In the genomic region with DNA sequence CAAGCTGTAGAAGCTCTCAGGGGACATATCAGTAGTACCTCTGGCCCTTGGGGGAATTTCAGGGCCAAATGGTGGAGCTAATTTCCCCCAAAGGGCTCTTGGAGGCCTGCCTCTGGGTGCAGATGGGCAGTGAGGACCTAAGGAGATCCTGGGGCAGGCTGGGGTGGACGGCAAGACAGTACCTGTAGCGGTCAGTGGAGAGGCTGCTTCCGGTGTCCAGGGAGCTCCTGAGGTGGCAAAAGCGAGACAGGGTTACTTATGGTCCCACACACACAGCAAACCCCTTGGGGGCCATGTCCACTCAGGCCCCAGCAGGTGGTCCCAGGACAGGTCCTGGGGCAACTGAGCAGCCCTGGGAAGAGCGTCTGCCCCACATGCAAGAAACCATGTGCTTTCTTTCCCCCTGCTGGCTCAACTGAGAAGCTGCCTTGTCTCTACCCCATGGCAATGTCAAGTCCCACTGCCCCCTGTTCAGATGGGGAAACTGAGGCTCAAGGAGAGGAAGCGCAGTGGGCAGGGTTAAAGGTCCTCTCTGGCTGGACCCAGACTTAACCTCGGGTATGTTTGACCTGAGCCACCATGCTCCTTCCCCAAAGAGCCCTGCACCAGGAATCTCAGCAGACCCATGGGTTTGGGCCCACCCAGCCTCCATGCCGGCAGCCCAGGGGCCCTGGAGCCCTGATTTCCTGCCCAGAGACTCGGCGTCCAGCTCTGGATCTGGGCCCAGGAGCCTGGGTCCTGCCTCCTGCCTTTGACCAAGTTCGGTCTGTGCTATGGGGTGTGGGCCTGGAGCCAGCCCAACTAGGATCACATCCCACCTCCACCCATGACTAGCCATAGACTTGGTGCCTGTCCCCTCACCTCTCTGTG, we compare ENCODE assay signal across 2 cellular contexts.
TF ChIP-seq lines count a peak whose summit lies in the region.

No MANE protein-coding gene starts in this region.

TF ChIP-seq in K562, 482 proteins besides CTCF, POLR2A, EP300 and RAD21:
- TF ChIP-seq, protein P1, sequence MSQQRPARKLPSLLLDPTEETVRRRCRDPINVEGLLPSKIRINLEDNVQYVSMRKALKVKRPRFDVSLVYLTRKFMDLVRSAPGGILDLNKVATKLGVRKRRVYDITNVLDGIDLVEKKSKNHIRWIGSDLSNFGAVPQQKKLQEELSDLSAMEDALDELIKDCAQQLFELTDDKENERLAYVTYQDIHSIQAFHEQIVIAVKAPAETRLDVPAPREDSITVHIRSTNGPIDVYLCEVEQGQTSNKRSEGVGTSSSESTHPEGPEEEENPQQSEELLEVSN (IDR thresholded peaks at IDR 0.05; ENCODE audit: borderline replicate concordance in 1 of 2, extremely low read depth in 1 of 2, insufficient read depth in 1 of 2, insufficient read length in 1 of 2, low read depth in 1 of 2, low read length in 1 of 2, poor library complexity in 1 of 2, severe bottlenecking in 1 of 2), result peak in 1 of 2 experiments; percentile 25
- TF ChIP-seq COPS2 (conservative IDR thresholded peaks at IDR 0.05), result no peak
- TF ChIP-seq, protein P2, sequence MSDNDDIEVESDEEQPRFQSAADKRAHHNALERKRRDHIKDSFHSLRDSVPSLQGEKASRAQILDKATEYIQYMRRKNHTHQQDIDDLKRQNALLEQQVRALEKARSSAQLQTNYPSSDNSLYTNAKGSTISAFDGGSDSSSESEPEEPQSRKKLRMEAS (CRISPR knock-in tag; IDR thresholded peaks at IDR 0.05), result peak; percentile 30; the same call in 1 of the 2 replicates
- no peak for TF ChIP-seq RBFOX2 (IDR thresholded peaks at IDR 0.05; ENCODE audit: low read depth, low read length)
- TF ChIP-seq, protein P3, sequence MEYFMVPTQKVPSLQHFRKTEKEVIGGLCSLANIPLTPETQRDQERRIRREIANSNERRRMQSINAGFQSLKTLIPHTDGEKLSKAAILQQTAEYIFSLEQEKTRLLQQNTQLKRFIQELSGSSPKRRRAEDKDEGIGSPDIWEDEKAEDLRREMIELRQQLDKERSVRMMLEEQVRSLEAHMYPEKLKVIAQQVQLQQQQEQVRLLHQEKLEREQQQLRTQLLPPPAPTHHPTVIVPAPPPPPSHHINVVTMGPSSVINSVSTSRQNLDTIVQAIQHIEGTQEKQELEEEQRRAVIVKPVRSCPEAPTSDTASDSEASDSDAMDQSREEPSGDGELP (CRISPR knock-in tag; IDR thresholded peaks at IDR 0.05; ENCODE audit: borderline replicate concordance), result peak; percentile 28; the same call in 1 of the 2 replicates

TF ChIP-seq in GM23338, 12 proteins besides CTCF, POLR2A, EP300 and RAD21:
- no peak for TF ChIP-seq POLR2AphosphoS5 (IDR thresholded peaks at IDR 0.05; ENCODE audit: low read depth)
- no peak for TF ChIP-seq STAT1 (IDR thresholded peaks at IDR 0.05; ENCODE audit: unreplicated experiment)
- no peak for TF ChIP-seq EZH2phosphoT487 (IDR thresholded peaks at IDR 0.05; ENCODE audit: unreplicated experiment)
- TF ChIP-seq, protein P4, sequence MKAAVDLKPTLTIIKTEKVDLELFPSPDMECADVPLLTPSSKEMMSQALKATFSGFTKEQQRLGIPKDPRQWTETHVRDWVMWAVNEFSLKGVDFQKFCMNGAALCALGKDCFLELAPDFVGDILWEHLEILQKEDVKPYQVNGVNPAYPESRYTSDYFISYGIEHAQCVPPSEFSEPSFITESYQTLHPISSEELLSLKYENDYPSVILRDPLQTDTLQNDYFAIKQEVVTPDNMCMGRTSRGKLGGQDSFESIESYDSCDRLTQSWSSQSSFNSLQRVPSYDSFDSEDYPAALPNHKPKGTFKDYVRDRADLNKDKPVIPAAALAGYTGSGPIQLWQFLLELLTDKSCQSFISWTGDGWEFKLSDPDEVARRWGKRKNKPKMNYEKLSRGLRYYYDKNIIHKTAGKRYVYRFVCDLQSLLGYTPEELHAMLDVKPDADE (IDR thresholded peaks at IDR 0.05), result no peak
- TF ChIP-seq ZNF114 (CRISPR knock-in tag; IDR thresholded peaks at IDR 0.05), result no peak
- TF ChIP-seq EZH2 (IDR thresholded peaks at IDR 0.05; ENCODE audit: low read depth, unreplicated experiment), result no peak
- no peak for TF ChIP-seq ZNF331 (CRISPR knock-in tag; IDR thresholded peaks at IDR 0.05; ENCODE audit: low read depth)
- TF ChIP-seq NANOG (IDR thresholded peaks at IDR 0.05; ENCODE audit: borderline replicate concordance), result no peak
- TF ChIP-seq, protein P5, sequence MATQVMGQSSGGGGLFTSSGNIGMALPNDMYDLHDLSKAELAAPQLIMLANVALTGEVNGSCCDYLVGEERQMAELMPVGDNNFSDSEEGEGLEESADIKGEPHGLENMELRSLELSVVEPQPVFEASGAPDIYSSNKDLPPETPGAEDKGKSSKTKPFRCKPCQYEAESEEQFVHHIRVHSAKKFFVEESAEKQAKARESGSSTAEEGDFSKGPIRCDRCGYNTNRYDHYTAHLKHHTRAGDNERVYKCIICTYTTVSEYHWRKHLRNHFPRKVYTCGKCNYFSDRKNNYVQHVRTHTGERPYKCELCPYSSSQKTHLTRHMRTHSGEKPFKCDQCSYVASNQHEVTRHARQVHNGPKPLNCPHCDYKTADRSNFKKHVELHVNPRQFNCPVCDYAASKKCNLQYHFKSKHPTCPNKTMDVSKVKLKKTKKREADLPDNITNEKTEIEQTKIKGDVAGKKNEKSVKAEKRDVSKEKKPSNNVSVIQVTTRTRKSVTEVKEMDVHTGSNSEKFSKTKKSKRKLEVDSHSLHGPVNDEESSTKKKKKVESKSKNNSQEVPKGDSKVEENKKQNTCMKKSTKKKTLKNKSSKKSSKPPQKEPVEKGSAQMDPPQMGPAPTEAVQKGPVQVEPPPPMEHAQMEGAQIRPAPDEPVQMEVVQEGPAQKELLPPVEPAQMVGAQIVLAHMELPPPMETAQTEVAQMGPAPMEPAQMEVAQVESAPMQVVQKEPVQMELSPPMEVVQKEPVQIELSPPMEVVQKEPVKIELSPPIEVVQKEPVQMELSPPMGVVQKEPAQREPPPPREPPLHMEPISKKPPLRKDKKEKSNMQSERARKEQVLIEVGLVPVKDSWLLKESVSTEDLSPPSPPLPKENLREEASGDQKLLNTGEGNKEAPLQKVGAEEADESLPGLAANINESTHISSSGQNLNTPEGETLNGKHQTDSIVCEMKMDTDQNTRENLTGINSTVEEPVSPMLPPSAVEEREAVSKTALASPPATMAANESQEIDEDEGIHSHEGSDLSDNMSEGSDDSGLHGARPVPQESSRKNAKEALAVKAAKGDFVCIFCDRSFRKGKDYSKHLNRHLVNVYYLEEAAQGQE (IDR thresholded peaks at IDR 0.05; ENCODE audit: unreplicated experiment), result no peak
- TF ChIP-seq CREB1 (CRISPR knock-in tag; IDR thresholded peaks at IDR 0.05; ENCODE audit: low read depth), result no peak
- TF ChIP-seq, protein P6, sequence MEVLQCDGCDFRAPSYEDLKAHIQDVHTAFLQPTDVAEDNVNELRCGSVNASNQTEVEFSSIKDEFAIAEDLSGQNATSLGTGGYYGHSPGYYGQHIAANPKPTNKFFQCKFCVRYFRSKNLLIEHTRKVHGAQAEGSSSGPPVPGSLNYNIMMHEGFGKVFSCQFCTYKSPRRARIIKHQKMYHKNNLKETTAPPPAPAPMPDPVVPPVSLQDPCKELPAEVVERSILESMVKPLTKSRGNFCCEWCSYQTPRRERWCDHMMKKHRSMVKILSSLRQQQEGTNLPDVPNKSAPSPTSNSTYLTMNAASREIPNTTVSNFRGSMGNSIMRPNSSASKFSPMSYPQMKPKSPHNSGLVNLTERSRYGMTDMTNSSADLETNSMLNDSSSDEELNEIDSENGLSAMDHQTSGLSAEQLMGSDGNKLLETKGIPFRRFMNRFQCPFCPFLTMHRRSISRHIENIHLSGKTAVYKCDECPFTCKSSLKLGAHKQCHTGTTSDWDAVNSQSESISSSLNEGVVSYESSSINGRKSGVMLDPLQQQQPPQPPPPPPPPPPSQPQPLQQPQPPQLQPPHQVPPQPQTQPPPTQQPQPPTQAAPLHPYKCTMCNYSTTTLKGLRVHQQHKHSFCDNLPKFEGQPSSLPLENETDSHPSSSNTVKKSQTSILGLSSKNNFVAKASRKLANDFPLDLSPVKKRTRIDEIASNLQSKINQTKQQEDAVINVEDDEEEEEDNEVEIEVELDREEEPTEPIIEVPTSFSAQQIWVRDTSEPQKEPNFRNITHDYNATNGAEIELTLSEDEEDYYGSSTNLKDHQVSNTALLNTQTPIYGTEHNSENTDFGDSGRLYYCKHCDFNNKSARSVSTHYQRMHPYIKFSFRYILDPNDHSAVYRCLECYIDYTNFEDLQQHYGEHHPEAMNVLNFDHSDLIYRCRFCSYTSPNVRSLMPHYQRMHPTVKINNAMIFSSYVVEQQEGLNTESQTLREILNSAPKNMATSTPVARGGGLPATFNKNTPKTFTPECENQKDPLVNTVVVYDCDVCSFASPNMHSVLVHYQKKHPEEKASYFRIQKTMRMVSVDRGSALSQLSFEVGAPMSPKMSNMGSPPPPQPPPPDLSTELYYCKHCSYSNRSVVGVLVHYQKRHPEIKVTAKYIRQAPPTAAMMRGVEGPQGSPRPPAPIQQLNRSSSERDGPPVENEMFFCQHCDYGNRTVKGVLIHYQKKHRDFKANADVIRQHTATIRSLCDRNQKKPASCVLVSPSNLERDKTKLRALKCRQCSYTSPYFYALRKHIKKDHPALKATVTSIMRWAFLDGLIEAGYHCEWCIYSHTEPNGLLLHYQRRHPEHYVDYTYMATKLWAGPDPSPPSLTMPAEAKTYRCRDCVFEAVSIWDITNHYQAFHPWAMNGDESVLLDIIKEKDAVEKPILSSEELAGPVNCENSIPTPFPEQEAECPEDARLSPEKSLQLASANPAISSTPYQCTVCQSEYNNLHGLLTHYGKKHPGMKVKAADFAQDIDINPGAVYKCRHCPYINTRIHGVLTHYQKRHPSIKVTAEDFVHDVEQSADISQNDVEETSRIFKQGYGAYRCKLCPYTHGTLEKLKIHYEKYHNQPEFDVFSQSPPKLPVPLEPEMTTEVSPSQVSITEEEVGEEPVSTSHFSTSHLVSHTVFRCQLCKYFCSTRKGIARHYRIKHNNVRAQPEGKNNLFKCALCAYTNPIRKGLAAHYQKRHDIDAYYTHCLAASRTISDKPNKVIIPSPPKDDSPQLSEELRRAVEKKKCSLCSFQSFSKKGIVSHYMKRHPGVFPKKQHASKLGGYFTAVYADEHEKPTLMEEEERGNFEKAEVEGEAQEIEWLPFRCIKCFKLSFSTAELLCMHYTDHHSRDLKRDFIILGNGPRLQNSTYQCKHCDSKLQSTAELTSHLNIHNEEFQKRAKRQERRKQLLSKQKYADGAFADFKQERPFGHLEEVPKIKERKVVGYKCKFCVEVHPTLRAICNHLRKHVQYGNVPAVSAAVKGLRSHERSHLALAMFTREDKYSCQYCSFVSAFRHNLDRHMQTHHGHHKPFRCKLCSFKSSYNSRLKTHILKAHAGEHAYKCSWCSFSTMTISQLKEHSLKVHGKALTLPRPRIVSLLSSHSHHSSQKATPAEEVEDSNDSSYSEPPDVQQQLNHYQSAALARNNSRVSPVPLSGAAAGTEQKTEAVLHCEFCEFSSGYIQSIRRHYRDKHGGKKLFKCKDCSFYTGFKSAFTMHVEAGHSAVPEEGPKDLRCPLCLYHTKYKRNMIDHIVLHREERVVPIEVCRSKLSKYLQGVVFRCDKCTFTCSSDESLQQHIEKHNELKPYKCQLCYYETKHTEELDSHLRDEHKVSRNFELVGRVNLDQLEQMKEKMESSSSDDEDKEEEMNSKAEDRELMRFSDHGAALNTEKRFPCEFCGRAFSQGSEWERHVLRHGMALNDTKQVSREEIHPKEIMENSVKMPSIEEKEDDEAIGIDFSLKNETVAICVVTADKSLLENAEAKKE (CRISPR knock-in tag; IDR thresholded peaks at IDR 0.05), result no peak
- no peak for TF ChIP-seq JUNB (IDR thresholded peaks at IDR 0.05; ENCODE audit: unreplicated experiment)
